Comparison of ENCODE assay signal across 18 cellular contexts in the genomic region with DNA sequence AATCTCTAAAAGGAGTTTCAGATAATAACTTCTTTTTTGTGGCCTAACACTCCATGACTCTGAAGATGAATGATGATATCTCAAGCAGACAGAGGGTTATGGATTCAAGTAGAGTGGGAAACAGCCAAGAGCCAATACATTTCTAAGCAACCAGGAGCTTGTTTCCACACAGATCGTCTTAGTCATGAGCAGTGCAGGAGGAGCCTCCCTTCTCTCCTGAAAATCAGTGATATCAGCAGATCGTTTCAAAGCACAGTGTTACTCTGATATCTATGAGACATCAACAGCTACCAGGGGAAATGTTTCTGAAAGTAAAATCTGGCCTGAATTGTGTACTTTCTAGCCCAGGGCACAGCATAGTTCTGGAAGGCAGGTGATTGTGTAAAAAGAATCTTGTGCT. TPM values are rescaled to one million over a fixed set of nuclear protein-coding genes. Genes with fewer than 3 reads are reported as not detected.
DNase-seq lines count a peak whose midpoint lies in the region; ATAC-seq and TF ChIP-seq lines count a peak whose summit lies in the region.
"Had no signal": no experiment of that assay in that cellular context is flagged by ENCODE, and none has a peak within 500 bp of the region (broad histone marks: within the 10 kb centered on the region; RNA-seq: fewer than 3 reads in every experiment).

No MANE protein-coding gene starts in this region.

- H4K20me1 ChIP-seq in mammary epithelial cell (ENCODE audit: insufficient read depth, low read length), result no peaks in the 10 kb centered on the region

- H3K36me3 ChIP-seq in heart left ventricle, result no peaks in the 10 kb centered on the region
- H3K36me3 ChIP-seq in mammary epithelial cell (ENCODE audit: insufficient read depth, low read length), result no peaks in the 10 kb centered on the region
- H3K36me3 ChIP-seq: pancreas, tibial artery had no signal

- WGBS in right cardiac atrium, result 17% methylated on average over 2 of the region's 2 CpGs
- WGBS in heart left ventricle, 4 donors, result 33 to 43% (median 37%) methylated on average over 2 of the region's 2 CpGs
- WGBS in mammary epithelial cell (ENCODE audit: low coverage, missing lambda C conversion rate), result 18% methylated on average over 2 of the region's 2 CpGs

- no peak overlapping the region for H3K27ac ChIP-seq in right cardiac atrium (ENCODE audit: low read length)
- no peak overlapping the region for H3K27ac ChIP-seq in heart left ventricle
- peak overlapping the region; percentile 35 for H3K27ac ChIP-seq in mammary epithelial cell (ENCODE audit: insufficient read depth, low read depth, low read length)
- H3K27ac ChIP-seq: body of pancreas, pancreas, tibial artery had no signal

- TF ChIP-seq CTCF in heart left ventricle (IDR thresholded peaks at IDR 0.05) (no peak), mammary epithelial cell (conservative IDR thresholded peaks at IDR 0.05 in 1 of 2, IDR thresholded peaks at IDR 0.05 in 1 of 2; ENCODE audit: extremely low read depth in 1 of 2, insufficient read depth in 1 of 2, low read depth in 1 of 2, low read length in 2 of 2) (no peak)

- DNase-seq in right cardiac atrium (no peak), heart left ventricle (no peak), mammary epithelial cell (peak; percentile 71), kidney tubule cell (ENCODE audit: low spot score) (peak; percentile 73), pons (ENCODE audit: low spot score) (no peak)
- DNase-seq in activated CD8-positive, alpha-beta memory T cell treated with anti-CD3 and anti-CD28 coated beads, Interleukin-2, amount 50 U/mL, for 4 hours, result no peak
- DNase-seq in activated CD8-positive, alpha-beta memory T cell treated with anti-CD3 and anti-CD28 coated beads, Interleukin-2, amount 50 U/mL, for 48 hours, result no peak
- DNase-seq: activated CD4-positive, CD25-positive, alpha-beta regulatory T cell treated with anti-CD3 and anti-CD28 coated beads, Interleukin-2, amount 50 U/mL, for 72 hours; body of pancreas; DMS79; endodermal cell; MM.1S; pancreas; stimulated activated CD4-positive, alpha-beta T cell treated with anti-CD3 and anti-CD28 coated beads, Interleukin-15, amount 100 ng/mL, for 24 hours; tibial artery had no signal

- no peak for TF ChIP-seq POLR2A in heart left ventricle (IDR thresholded peaks at IDR 0.05)

- H3K9ac ChIP-seq in mammary epithelial cell (ENCODE audit: insufficient read depth, low read length), result no peak overlapping the region

- H3K4me1 ChIP-seq in right cardiac atrium (ENCODE audit: control insufficient read depth, insufficient read depth, low read length) (no peaks in the 10 kb centered on the region), heart left ventricle (no peaks in the 10 kb centered on the region), mammary epithelial cell (ENCODE audit: insufficient read depth, low read length) (peaks cover 3% of the 10 kb centered on the region)
- H3K4me1 ChIP-seq: body of pancreas, pancreas, tibial artery had no signal

- ATAC-seq in right cardiac atrium, result peak; percentile 48 to 86
- no peak for ATAC-seq in heart left ventricle
- no peak for ATAC-seq in GM18907 (IDR thresholded peaks at IDR 0.05; ENCODE audit: unreplicated experiment)
- ATAC-seq: body of pancreas, GM12878 had no signal

- CTCF ChIA-PET in mammary epithelial cell (lab: Charles Lee; ENCODE audit: low non-redundant PET), result interaction anchor here (0.6 kb wide), 1 partner anchor 16 kb away, joined by 8 read pairs; no protein-coding TSS in a partner anchor

- dilution Hi-C loops in mammary epithelial cell (cut with HindIII; ENCODE audit: low sequenced_read_pairs), result no loop called here

- in situ Hi-C loops in mammary epithelial cell (cut with MboI; ENCODE audit: low sequenced_read_pairs in 2 of 2), result no loop called here

- H3K9me3 ChIP-seq in right cardiac atrium (ENCODE audit: control insufficient read depth, low read length) (no peaks in the 10 kb centered on the region), heart left ventricle (no peaks in the 10 kb centered on the region), mammary epithelial cell (replicated peaks; ENCODE audit: insufficient read depth, low read length) (no peaks in the 10 kb centered on the region)
- H3K9me3 ChIP-seq: body of pancreas, pancreas, tibial artery had no signal

- no peaks in the 10 kb centered on the region for H3K27me3 ChIP-seq in right cardiac atrium (ENCODE audit: control insufficient read depth, insufficient read depth)
- H3K27me3 ChIP-seq in heart left ventricle, result no peaks in the 10 kb centered on the region
- no peaks in the 10 kb centered on the region for H3K27me3 ChIP-seq in mammary epithelial cell (ENCODE audit: insufficient read depth, low read length)
- H3K27me3 ChIP-seq: body of pancreas, pancreas, tibial artery had no signal

- no TSS peak for BruUV-seq in mammary epithelial cell (replicated peaks; lab: Mats Ljungman, UMichigan)

- H3K4me3 ChIP-seq in right cardiac atrium (ENCODE audit: low read length), result no peak overlapping the region
- H3K4me3 ChIP-seq in heart left ventricle, result no peak overlapping the region
- no peak overlapping the region for H3K4me3 ChIP-seq in mammary epithelial cell (replicated peaks in 1 of 3; ENCODE audit: insufficient read depth in 1 of 3, low read depth in 2 of 3, low read length in 3 of 3)
- H3K4me3 ChIP-seq: body of pancreas, GM12878, pancreas, tibial artery had no signal

- peaks cover 16% of the 10 kb centered on the region for H3K79me2 ChIP-seq in mammary epithelial cell (ENCODE audit: insufficient read depth, low read length)

- peak overlapping the region; percentile 15 for H3K4me2 ChIP-seq in mammary epithelial cell (ENCODE audit: insufficient read depth, low read depth, low read length)

- peak overlapping the region; percentile 6 for H2AFZ ChIP-seq in mammary epithelial cell (ENCODE audit: low read depth, low read length)

- intact Hi-C loops in right cardiac atrium (cut with DNase I) (no loop called here), heart left ventricle (cut with DNase I) (no loop called here), mammary epithelial cell (cut with micrococcal nuclease) (no loop called here)

RNA-seq across cellular contexts. Expression of a gene that starts 11.5 kb away (rescaled TPM):
- total RNA-seq in right cardiac atrium (10 to 100 TPM; 12.6 to 23.9 (median 16.3) TPM), heart left ventricle (10 to 100 TPM in 1 of 9 donors, 1 to 10 TPM in 8; 1.5 to 10.5 (median 2.1) TPM), mammary epithelial cell (10 to 100 TPM; 23.5 to 28.5 TPM)
- polyA plus RNA-seq in right cardiac atrium (4.1 TPM), heart left ventricle (1 to 10 TPM in 1 of 2 donors, under 1 TPM in 1; 0.61 to 1.6 TPM), mammary epithelial cell (18.4 TPM)
- 56.3 TPM for polyA minus RNA-seq in mammary epithelial cell
- total RNA-seq: activated T-helper 1 cell treated with anti-CD3 and anti-CD28 coated beads, Interleukin-12 subunit alpha, Interleukin-12 subunit beta, Interleukin-2, Interleukin-4 antibody, amounts not matched to agents 30 ng/mL and 10 ng/mL and 1 ng/mL, durations not matched to agents 14 hours and 24 hours and 36 hours had no signal

Comparison
In these comparisons a context has a peak if more than half of its experiments do, and no peak if none do; other contexts are left out.
1. ATAC-seq: peak in right cardiac atrium (2 of 2); none in heart left ventricle (0 of 4) and GM18907 (single experiment).
2. DNase-seq: peak in mammary epithelial cell (single experiment) and kidney tubule cell (single experiment); none in right cardiac atrium (0 of 3), heart left ventricle (0 of 5), activated CD8-positive, alpha-beta memory T cell treated with anti-CD3 and anti-CD28 coated beads, Interleukin-2, amount 50 U/mL, for 4 hours (single experiment), activated CD8-positive, alpha-beta memory T cell treated with anti-CD3 and anti-CD28 coated beads, Interleukin-2, amount 50 U/mL, for 48 hours (single experiment) and pons (single experiment).